Comparison of ENCODE assay signal across 8 cellular contexts in genomic region chrX:119852410-119853353, GRCh38. TPM values are rescaled to one million over a fixed set of nuclear protein-coding genes. Genes with fewer than 3 reads are reported as not detected.
DNase-seq lines count a peak whose midpoint lies in the region; ATAC-seq and TF ChIP-seq lines count a peak whose summit lies in the region.

Gene UPF3B (minus strand): TSS chrX:119852963. CDS start chrX:119852928, 35 bp downstream.

- WGBS in gastroesophageal sphincter (ENCODE audit: low coverage in 1 of 2), 2 donors: 0 to 22% methylated on average over 5 to 12 of the region's 53 CpGs

- TF ChIP-seq CTCF in HFF-Myc (IDR thresholded peaks at IDR 0.05; ENCODE audit: low read depth, low read length, missing control alignments) (no peak), gastroesophageal sphincter (IDR thresholded peaks at IDR 0.05) (peak in 1 of 4 experiments; percentile 19), neutrophil (IDR thresholded peaks at IDR 0.05) (no peak)

- no peaks in the 10 kb centered on the region for H3K9me3 ChIP-seq in SK-N-MC (ENCODE audit: low read depth, low read length)
- H3K9me3 ChIP-seq in gastroesophageal sphincter: no peaks in the 10 kb centered on the region
- no peaks in the 10 kb centered on the region for H3K9me3 ChIP-seq in neutrophil

- no peaks in the 10 kb centered on the region for H3K9me3 Mint-ChIP-seq in activated naive CD4-positive, alpha-beta T cell treated with anti-CD3 and anti-CD28 coated beads, Interleukin-2, amount 10 ng/mL, durations not matched to agents 7 days and 5 days

- CTCF ChIA-PET in activated naive CD4-positive, alpha-beta T cell treated with anti-CD3 and anti-CD28 coated beads, Interleukin-2, amount 10 ng/mL, durations not matched to agents 7 days and 5 days (lab: Charles Lee): interaction anchor here (1.5 kb wide), 1 partner anchor 28 kb away, joined by 3 read pairs; no protein-coding TSS in a partner anchor

- peak; percentile 32 to 38 for TF ChIP-seq POLR2A in gastroesophageal sphincter (IDR thresholded peaks at IDR 0.05)

- peak; percentile 95 for DNase-seq in GM03348 (ENCODE audit: low spot score)
- peak; percentile 87 for DNase-seq in HFF-Myc (ENCODE audit: extremely low read depth, low read depth)
- DNase-seq in NAMALWA (ENCODE audit: low spot score): peak; percentile 98
- peak; percentile 78 for DNase-seq in SK-N-MC (ENCODE audit: low read depth, low spot score)
- peak; percentile 97 for DNase-seq in activated naive CD4-positive, alpha-beta T cell treated with anti-CD3 and anti-CD28 coated beads, Interleukin-2, amount 10 ng/mL, durations not matched to agents 7 days and 5 days
- peak; percentile 94 for DNase-seq in superior temporal gyrus (ENCODE audit: extremely low spot score)

- peaks cover 4% of the 10 kb centered on the region for H3K27me3 Mint-ChIP-seq in activated naive CD4-positive, alpha-beta T cell treated with anti-CD3 and anti-CD28 coated beads, Interleukin-2, amount 10 ng/mL, durations not matched to agents 7 days and 5 days

- TF ChIP-seq EP300 in gastroesophageal sphincter (IDR thresholded peaks at IDR 0.05): no peak

- H3K36me3 ChIP-seq in SK-N-MC (ENCODE audit: insufficient read depth, low read length) (peaks cover 20% of the 10 kb centered on the region), gastroesophageal sphincter (peaks cover 0 to 32% of the 10 kb centered on the region in 2 donors), neutrophil (no peaks in the 10 kb centered on the region)

- H3K9ac ChIP-seq in SK-N-MC (ENCODE audit: insufficient read length): peak within 1 kb of the TSS; percentile 97

- H3K4me1 Mint-ChIP-seq in activated naive CD4-positive, alpha-beta T cell treated with anti-CD3 and anti-CD28 coated beads, Interleukin-2, amount 10 ng/mL, durations not matched to agents 7 days and 5 days: peaks cover 25% of the 10 kb centered on the region

- H3K4me1 ChIP-seq in gastroesophageal sphincter: peaks cover 0 to 9% (median 0%) of the 10 kb centered on the region in 3 donors
- H3K4me1 ChIP-seq in neutrophil (ENCODE audit: control insufficient read depth in 1 of 2, insufficient read depth in 1 of 2, low read depth in 1 of 2, low read length in 1 of 2): peaks cover 5 to 15% of the 10 kb centered on the region in 2 experiments

- peaks cover 20% of the 10 kb centered on the region for H3K36me3 Mint-ChIP-seq in activated naive CD4-positive, alpha-beta T cell treated with anti-CD3 and anti-CD28 coated beads, Interleukin-2, amount 10 ng/mL, durations not matched to agents 7 days and 5 days

- peak within 1 kb of the TSS; percentile 99 for H3K4me3 Mint-ChIP-seq in activated naive CD4-positive, alpha-beta T cell treated with anti-CD3 and anti-CD28 coated beads, Interleukin-2, amount 10 ng/mL, durations not matched to agents 7 days and 5 days

- H3K27ac ChIP-seq in SK-N-MC: peak within 1 kb of the TSS; percentile 64; the same call in 1 of the 2 replicates
- H3K27ac ChIP-seq in gastroesophageal sphincter: peak within 1 kb of the TSS; percentile 85 to 98 (median 89)
- peak within 1 kb of the TSS; percentile 87 for H3K27ac ChIP-seq in neutrophil

- peak; percentile 97 for ATAC-seq in gastroesophageal sphincter

- H3K4me3 ChIP-seq in HFF-Myc (replicated peaks; ENCODE audit: low read depth, low read length): peak within 1 kb of the TSS; percentile 75
- peak within 1 kb of the TSS; percentile 90 for H3K4me3 ChIP-seq in SK-N-MC
- peak within 1 kb of the TSS; percentile 67 to 90 for H3K4me3 ChIP-seq in gastroesophageal sphincter
- H3K4me3 ChIP-seq in neutrophil (ENCODE audit: low read depth in 1 of 2, low read length in 1 of 2): peak within 1 kb of the TSS; percentile 80 to 81

- no peaks in the 10 kb centered on the region for H3K27me3 ChIP-seq in gastroesophageal sphincter
- no peaks in the 10 kb centered on the region for H3K27me3 ChIP-seq in neutrophil

- peak within 1 kb of the TSS; percentile 93 for H3K27ac Mint-ChIP-seq in activated naive CD4-positive, alpha-beta T cell treated with anti-CD3 and anti-CD28 coated beads, Interleukin-2, amount 10 ng/mL, durations not matched to agents 7 days and 5 days

RNA-seq across cellular contexts. Expression of gene UPF3B, which starts in this region (rescaled TPM):
- total RNA-seq in gastroesophageal sphincter: 1 to 10 TPM; 3.9 to 7.0 (median 4.3) TPM

Comparison
In these comparisons a context has a peak if more than half of its experiments do, and no peak if none do; other contexts are left out.
1. Peak in every context shown above with its lines: DNase-seq, ATAC-seq, H3K4me3 ChIP-seq and H3K27ac ChIP-seq.